In the genomic region with DNA sequence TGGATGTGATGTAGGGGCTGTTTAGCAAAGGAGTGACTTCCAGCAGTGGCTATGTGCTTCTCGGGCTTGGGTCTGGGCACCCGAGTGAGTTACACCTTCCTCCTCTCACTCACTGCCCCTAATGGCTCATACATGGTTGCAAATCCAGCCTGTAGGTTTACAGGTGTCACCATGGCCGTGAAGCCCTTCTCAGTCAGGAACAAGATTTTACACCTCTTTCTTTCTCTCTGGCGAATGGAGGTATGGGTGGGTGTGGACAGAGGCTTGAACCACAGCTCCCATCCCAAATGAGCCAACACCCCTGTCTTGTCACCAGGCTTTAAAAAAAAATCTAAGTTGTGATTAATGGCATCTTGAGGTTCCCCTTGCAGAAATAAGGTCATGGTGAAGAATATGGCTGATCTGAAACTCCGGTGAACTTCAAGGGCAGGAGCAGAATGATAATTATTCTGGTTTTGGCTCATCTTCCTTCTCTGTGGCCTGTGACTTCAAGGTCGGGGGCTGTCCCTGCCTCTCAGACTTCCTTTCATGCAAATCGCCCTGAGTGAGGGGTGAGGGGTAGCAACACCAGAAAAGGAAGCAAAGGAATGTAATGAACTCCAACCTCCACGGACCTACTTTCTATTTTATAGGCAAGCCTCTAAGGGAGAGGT, we compare ENCODE assay signal across 10 cellular contexts.
A peak's percentile ranks its signal among the peaks of the same experiment; 100 is the strongest.
DNase-seq lines count a peak whose midpoint lies in the region; ATAC-seq and TF ChIP-seq lines count a peak whose summit lies in the region.
"Had no signal": no experiment of that assay in that cellular context is flagged by ENCODE, and none has a peak within 500 bp of the region (broad histone marks: within the 10 kb centered on the region; RNA-seq: fewer than 3 reads in every experiment).

No MANE protein-coding gene starts in this region.

- no peak overlapping the region for H2AFZ ChIP-seq in hepatocyte

- H3K79me2 ChIP-seq in hepatocyte, result no peaks in the 10 kb centered on the region

- no peaks in the 10 kb centered on the region for H3K9me2 ChIP-seq in hepatocyte (replicated peaks; ENCODE audit: insufficient read depth)

- no peak overlapping the region for H3K27ac ChIP-seq in hepatocyte
- H3K27ac ChIP-seq: C4-2B had no signal

- peak overlapping the region in 5 of 7 donors; percentile 1 to 73 (median 45) for H3K27ac Mint-ChIP-seq in CD14-positive monocyte
- H3K27ac Mint-ChIP-seq in activated naive CD8-positive, alpha-beta T cell, result peak overlapping the region; percentile 42

- no peak overlapping the region for H3K4me2 ChIP-seq in hepatocyte

- H3K36me3 Mint-ChIP-seq in CD14-positive monocyte, result no peaks in the 10 kb centered on the region
- no peaks in the 10 kb centered on the region for H3K36me3 Mint-ChIP-seq in activated naive CD8-positive, alpha-beta T cell

- H3K9me3 Mint-ChIP-seq in CD14-positive monocyte, result peaks cover 0 to 3% (median 0%) of the 10 kb centered on the region in 7 donors
- H3K9me3 Mint-ChIP-seq in activated naive CD8-positive, alpha-beta T cell (ENCODE audit: low read depth), result no peaks in the 10 kb centered on the region

- H3K4me3 ChIP-seq in hepatocyte, result no peak overlapping the region

- H3K4me3 Mint-ChIP-seq in CD14-positive monocyte, result peak overlapping the region; percentile 24 to 43
- peak overlapping the region; percentile 51 for H3K4me3 Mint-ChIP-seq in activated naive CD8-positive, alpha-beta T cell

- no peaks in the 10 kb centered on the region for H3K9me3 ChIP-seq in hepatocyte (ENCODE audit: low read depth)

- intact Hi-C loops in CD14-positive monocyte (cut with micrococcal nuclease), result loop anchor here in 1 of 2 donors (5.0 kb wide), 1 partner anchor 58 kb away; no protein-coding TSS in a partner anchor

- WGBS in hepatocyte (ENCODE audit: low lambda C conversion rate, missing lambda C conversion rate), result 77% methylated on average over 8 of the region's 8 CpGs

- no peaks in the 10 kb centered on the region for H3K4me1 ChIP-seq in hepatocyte (ENCODE audit: insufficient read depth)

- peak; percentile 47 for ATAC-seq in GM19468 (IDR thresholded peaks at IDR 0.05; ENCODE audit: extremely low read depth, unreplicated experiment)
- ATAC-seq in HG03442 (IDR thresholded peaks at IDR 0.05; ENCODE audit: unreplicated experiment), result peak; percentile 96

- peaks cover 37% of the 10 kb centered on the region for H3K4me1 Mint-ChIP-seq in CD14-positive monocyte
- peaks cover 63% of the 10 kb centered on the region for H3K4me1 Mint-ChIP-seq in activated naive CD8-positive, alpha-beta T cell (ENCODE audit: low read depth)

- H3K27me3 ChIP-seq in hepatocyte, result no peaks in the 10 kb centered on the region

- peaks cover 2 to 15% (median 6%) of the 10 kb centered on the region in 3 donors for H3K27me3 Mint-ChIP-seq in CD14-positive monocyte (ENCODE audit: low read depth in 3 of 3)
- peaks cover 44% of the 10 kb centered on the region for H3K27me3 Mint-ChIP-seq in activated naive CD8-positive, alpha-beta T cell

- DNase-seq in CD14-positive monocyte (ENCODE audit: low spot score), result no peak
- no peak for DNase-seq in hepatocyte (ENCODE audit: low spot score)
- DNase-seq in A172 (ENCODE audit: low spot score), result no peak
- no peak for DNase-seq in NCI-H446 treated with DMSO at 0.1 percent for 48 hours (lab: John Stamatoyannopoulos, UW)
- DNase-seq in HUDEP-2 (lab: John Stamatoyannopoulos, UW; ENCODE audit: unreplicated experiment in 76 of 76), result no peak
- DNase-seq: NCI-H1417 treated with DMSO at 0.1 percent for 48 hours had no signal

- no peaks in the 10 kb centered on the region for H4K20me1 ChIP-seq in hepatocyte (ENCODE audit: insufficient read depth, poor library complexity, severe bottlenecking)

- no peak for TF ChIP-seq CTCF in CD14-positive monocyte (IDR thresholded peaks at IDR 0.05)
- TF ChIP-seq CTCF in hepatocyte (IDR thresholded peaks at IDR 0.05; ENCODE audit: poor library complexity), result no peak

- H3K36me3 ChIP-seq in hepatocyte (replicated peaks; ENCODE audit: insufficient read depth, low read depth), result no peaks in the 10 kb centered on the region
